ENCODE assay signal across 8 cellular contexts in genomic region chr19:2610637-2611482, GRCh38.
A peak's percentile ranks its signal among the peaks of the same experiment; 100 is the strongest.
DNase-seq lines count a peak whose midpoint lies in the region; ATAC-seq and TF ChIP-seq lines count a peak whose summit lies in the region.

No MANE protein-coding gene starts in this region.

- 21 to 22% methylated on average over 46 of the region's 46 CpGs for WGBS in ectodermal cell, 2 experiments

- CTCF ChIA-PET in activated CD8-positive, alpha-beta T cell treated with anti-CD3 and anti-CD28 coated beads for 36 hours (lab: Charles Lee): interaction anchor here (0.6 to 11.8 kb wide), 40 partner anchors 10 to 334 kb away, joined by 3 to 96 read pairs (median 5); partner anchors contain the start of genes GADD45B, LMNB2 and TIMM13

- peaks cover under 1% of the 10 kb centered on the region for H3K27me3 Mint-ChIP-seq in activated CD8-positive, alpha-beta T cell treated with anti-CD3 and anti-CD28 coated beads for 36 hours
- no peaks in the 10 kb centered on the region for H3K27me3 Mint-ChIP-seq in memory B cell

- peak; percentile 36 for ATAC-seq in HG02763 (IDR thresholded peaks at IDR 0.05; ENCODE audit: unreplicated experiment)
- peak; percentile 43 for ATAC-seq in activated CD8-positive, alpha-beta T cell treated with anti-CD3 and anti-CD28 coated beads for 36 hours
- ATAC-seq in memory B cell (ENCODE audit: low read depth): peak; percentile 67
- ATAC-seq in HG03045 (IDR thresholded peaks at IDR 0.05; ENCODE audit: unreplicated experiment): no peak

- H3K4me3 Mint-ChIP-seq in activated CD8-positive, alpha-beta T cell treated with anti-CD3 and anti-CD28 coated beads for 36 hours: peak overlapping the region; percentile 73
- H3K4me3 Mint-ChIP-seq in memory B cell: peak overlapping the region; percentile 79

- H3K4me3 ChIP-seq in ectodermal cell (ENCODE audit: insufficient read depth, low read depth, low read length): peak overlapping the region; percentile 20

- no peaks in the 10 kb centered on the region for H3K36me3 Mint-ChIP-seq in activated CD8-positive, alpha-beta T cell treated with anti-CD3 and anti-CD28 coated beads for 36 hours (ENCODE audit: low read depth)
- peaks cover 4% of the 10 kb centered on the region for H3K36me3 Mint-ChIP-seq in memory B cell

- POLR2A ChIA-PET in activated CD8-positive, alpha-beta T cell treated with anti-CD3 and anti-CD28 coated beads for 36 hours (lab: Charles Lee): interaction anchor here (0.6 to 5.4 kb wide), 11 partner anchors 10 to 341 kb away, joined by 3 to 104 read pairs (median 3); partner anchors contain the start of gene GADD45B

- intact Hi-C loops in activated CD8-positive, alpha-beta T cell treated with anti-CD3 and anti-CD28 coated beads for 36 hours (cut with micrococcal nuclease): no loop called here

- H3K9me3 Mint-ChIP-seq in activated CD8-positive, alpha-beta T cell treated with anti-CD3 and anti-CD28 coated beads for 36 hours: peaks cover 3% of the 10 kb centered on the region
- H3K9me3 Mint-ChIP-seq in memory B cell: no peaks in the 10 kb centered on the region

- H3K4me1 Mint-ChIP-seq in activated CD8-positive, alpha-beta T cell treated with anti-CD3 and anti-CD28 coated beads for 36 hours (ENCODE audit: low read depth): peaks cover 52% of the 10 kb centered on the region
- H3K4me1 Mint-ChIP-seq in memory B cell: peaks cover 38% of the 10 kb centered on the region

- H3K4me1 ChIP-seq in ectodermal cell (ENCODE audit: control insufficient read depth, insufficient read depth, low read length): no peaks in the 10 kb centered on the region

- H3K36me3 ChIP-seq in ectodermal cell (ENCODE audit: control insufficient read depth, insufficient read depth, low read length): no peaks in the 10 kb centered on the region

- no peak overlapping the region for H3K27ac ChIP-seq in ectodermal cell (ENCODE audit: insufficient read depth, low read depth, low read length, poor library complexity, severe bottlenecking)

- peak; percentile 69 for DNase-seq in GM04503 (ENCODE audit: low read depth)
- peak; percentile 90 for DNase-seq in NCI-H226
- peak; percentile 92 for DNase-seq in activated CD8-positive, alpha-beta T cell treated with anti-CD3 and anti-CD28 coated beads for 36 hours
- DNase-seq in memory B cell (ENCODE audit: low spot score in 2 of 2): peak; percentile 89 to 95
- DNase-seq in stimulated activated CD4-positive, alpha-beta T cell treated with anti-CD3 and anti-CD28 coated beads, TNF-alpha, amount 100 ng/mL, for 4 hours (ENCODE audit: low read depth in 3 of 3): peak; percentile 75 to 93 (median 85)

- no peaks in the 10 kb centered on the region for H3K9me3 ChIP-seq in ectodermal cell (ENCODE audit: control insufficient read depth, low read length)

- TF ChIP-seq CTCF in activated CD8-positive, alpha-beta T cell treated with anti-CD3 and anti-CD28 coated beads for 36 hours (IDR thresholded peaks at IDR 0.05): peak; percentile 97

- peaks cover 3% of the 10 kb centered on the region for H3K27me3 ChIP-seq in ectodermal cell (ENCODE audit: control insufficient read depth, insufficient read depth, low read length, poor library complexity, severe bottlenecking)

- H3K27ac Mint-ChIP-seq in activated CD8-positive, alpha-beta T cell treated with anti-CD3 and anti-CD28 coated beads for 36 hours: peak overlapping the region; percentile 85
- peak overlapping the region; percentile 87 for H3K27ac Mint-ChIP-seq in memory B cell
